Comparison of ENCODE assay signal across 8 cellular contexts in the genomic region with DNA sequence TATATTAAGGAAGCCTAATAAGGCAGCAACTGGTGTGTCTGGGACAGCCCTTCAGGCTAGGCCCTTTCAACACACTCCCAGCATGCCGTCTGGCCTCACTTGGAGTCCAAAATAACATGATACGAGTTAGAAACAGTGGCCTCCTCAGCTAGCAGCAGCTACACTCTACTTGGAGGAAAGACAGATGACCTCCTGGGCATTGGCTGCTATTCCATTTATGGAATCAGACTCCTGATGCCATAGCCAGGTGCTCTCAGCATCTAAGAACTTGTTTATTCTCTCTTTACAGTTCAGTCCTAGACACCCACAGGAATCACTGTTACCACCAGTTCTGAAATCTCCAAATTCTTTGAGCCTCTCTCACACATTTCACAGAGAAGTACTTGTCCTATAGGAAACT. TPM values are rescaled to one million over a fixed set of nuclear protein-coding genes. Genes with fewer than 3 reads are reported as not detected.
A peak's percentile ranks its signal among the peaks of the same experiment; 100 is the strongest.
DNase-seq lines count a peak whose midpoint lies in the region; ATAC-seq and TF ChIP-seq lines count a peak whose summit lies in the region.
"Had no signal": no experiment of that assay in that cellular context is flagged by ENCODE, and none has a peak within 500 bp of the region (broad histone marks: within the 10 kb centered on the region; RNA-seq: fewer than 3 reads in every experiment).

No MANE protein-coding gene starts in this region.

- ATAC-seq in HG02642 (IDR thresholded peaks at IDR 0.05; ENCODE audit: poor library complexity, unreplicated experiment), result no peak

- peak; percentile 14 for DNase-seq in RPMI7951 (ENCODE audit: low read depth)
- no peak for DNase-seq in endodermal cell
- DNase-seq in mesenchymal stem cell, result peak; percentile 47
- DNase-seq in uterus, result no peak
- no peak for DNase-seq in DMS153 (lab: John Stamatoyannopoulos, UW)
- DNase-seq in A673 (ENCODE audit: low spot score), result no peak
- DNase-seq: amygdala had no signal

- CTCF ChIA-PET in A673 (lab: Charles Lee), result no interaction called here

- intact Hi-C loops in uterus (cut with DNase I; ENCODE audit: low total_unique reads), result no loop called here
- intact Hi-C loops in A673 (cut with micrococcal nuclease; ENCODE audit: unreplicated experiment), result no loop called here

- peak overlapping the region; percentile 91 for H2AK5ac ChIP-seq in mesenchymal stem cell (ENCODE audit: low read length, severe bottlenecking)

- peaks cover 6% of the 10 kb centered on the region for H3K79me1 ChIP-seq in mesenchymal stem cell (replicated peaks; ENCODE audit: low read length, poor library complexity, severe bottlenecking)

- H3K9me3 Mint-ChIP-seq in endodermal cell, result no peaks in the 10 kb centered on the region

- H3K36me3 ChIP-seq in endodermal cell (ENCODE audit: control insufficient read depth, insufficient read depth, low read length) (no peaks in the 10 kb centered on the region), mesenchymal stem cell (ENCODE audit: control insufficient read depth in 1 of 2, insufficient read depth in 2 of 2, low read depth in 1 of 2, low read length in 2 of 2) (peaks cover 0 to 6% of the 10 kb centered on the region in 2 experiments), uterus (no peaks in the 10 kb centered on the region), A673 (ENCODE audit: insufficient read depth, low read length, poor library complexity, severe bottlenecking) (no peaks in the 10 kb centered on the region)

- H3K27me3 ChIP-seq in endodermal cell (ENCODE audit: control insufficient read depth, insufficient read depth, low read length, poor library complexity, severe bottlenecking) (no peaks in the 10 kb centered on the region), mesenchymal stem cell (ENCODE audit: control insufficient read depth in 1 of 2, insufficient read depth in 1 of 2, low read length in 2 of 2) (no peaks in the 10 kb centered on the region), uterus (no peaks in the 10 kb centered on the region), A673 (replicated peaks; ENCODE audit: insufficient read depth, low read depth, low read length, poor library complexity) (no peaks in the 10 kb centered on the region)

- H3K9ac ChIP-seq in endodermal cell (ENCODE audit: extremely low read depth, low read length, poor library complexity, severe bottlenecking) (no peak overlapping the region), mesenchymal stem cell (ENCODE audit: low read length) (peak overlapping the region; percentile 17)

- H4K8ac ChIP-seq in mesenchymal stem cell (ENCODE audit: low read length), result no peak overlapping the region

- no peak overlapping the region for H3K4ac ChIP-seq in mesenchymal stem cell (ENCODE audit: low read depth in 1 of 2, low read length in 2 of 2)

- no peaks in the 10 kb centered on the region for H3K27me3 Mint-ChIP-seq in endodermal cell (ENCODE audit: insufficient read depth)

- H3K27ac ChIP-seq in endodermal cell (ENCODE audit: low read depth, low read length) (no peak overlapping the region), mesenchymal stem cell (ENCODE audit: low read length, poor library complexity, severe bottlenecking) (peak overlapping the region; percentile 99), uterus (peak overlapping the region; percentile 75 to 86), A673 (ENCODE audit: low read depth, low read length, poor library complexity, severe bottlenecking) (no peak overlapping the region)

- no peak overlapping the region for H2BK12ac ChIP-seq in mesenchymal stem cell (ENCODE audit: low read length in 2 of 2)

- POLR2A ChIA-PET in A673 (lab: Charles Lee; ENCODE audit: low non-redundant PET), result no interaction called here

- no peak overlapping the region for H2BK120ac ChIP-seq in mesenchymal stem cell (ENCODE audit: low read depth, low read length)

- peak overlapping the region; percentile 14 for H3K27ac Mint-ChIP-seq in endodermal cell

- H3K4me3 ChIP-seq in endodermal cell (ENCODE audit: low read length) (no peak overlapping the region), mesenchymal stem cell (ENCODE audit: insufficient read depth in 1 of 2, low read depth in 1 of 2, low read length in 2 of 2) (no peak overlapping the region), uterus (no peak overlapping the region), A673 (ENCODE audit: low read depth, low read length, poor library complexity, severe bottlenecking) (no peak overlapping the region)

- H2AFZ ChIP-seq in mesenchymal stem cell (ENCODE audit: low read depth, low read length), result no peak overlapping the region

- no peak overlapping the region for H4K91ac ChIP-seq in mesenchymal stem cell (ENCODE audit: low read length)

- H3K23ac ChIP-seq in mesenchymal stem cell (ENCODE audit: low read length in 2 of 2), result no peak overlapping the region

- peaks cover 37% of the 10 kb centered on the region for H3K4me1 ChIP-seq in endodermal cell (ENCODE audit: control insufficient read depth, insufficient read depth, low read length)
- peaks cover 24% of the 10 kb centered on the region for H3K4me1 ChIP-seq in mesenchymal stem cell (ENCODE audit: control insufficient read depth, insufficient read depth, low read depth, low read length)
- peaks cover 35 to 40% of the 10 kb centered on the region in 2 donors for H3K4me1 ChIP-seq in uterus
- peaks cover 21% of the 10 kb centered on the region for H3K4me1 ChIP-seq in A673 (ENCODE audit: insufficient read depth, low read length, poor library complexity, severe bottlenecking)

- H3K4me2 ChIP-seq in mesenchymal stem cell (ENCODE audit: low read length, poor library complexity, severe bottlenecking), result no peak overlapping the region

- peak overlapping the region; percentile 8 for H2BK5ac ChIP-seq in mesenchymal stem cell (ENCODE audit: low read depth, low read length, poor library complexity, severe bottlenecking)

- peak overlapping the region; percentile 73 for H2BK15ac ChIP-seq in mesenchymal stem cell (ENCODE audit: low read depth, poor library complexity, severe bottlenecking)

- TF ChIP-seq POLR2A in uterus (IDR thresholded peaks at IDR 0.05), result no peak

- H3K4me3 Mint-ChIP-seq in endodermal cell, result no peak overlapping the region

- H3K36me3 Mint-ChIP-seq in endodermal cell (ENCODE audit: low read depth), result no peaks in the 10 kb centered on the region

- H3K18ac ChIP-seq in mesenchymal stem cell (ENCODE audit: low read depth in 1 of 2, low read length in 2 of 2), result no peak overlapping the region

- 93 to 96% methylated on average over 2 of the region's 2 CpGs for WGBS in endodermal cell (ENCODE audit: insufficient coverage in 1 of 2, insufficient read length in 1 of 2), 2 experiments
- WGBS in mesenchymal stem cell, result 83% methylated on average over 2 of the region's 2 CpGs

- H3K9me3 ChIP-seq in endodermal cell (ENCODE audit: control insufficient read depth, low read length) (no peaks in the 10 kb centered on the region), mesenchymal stem cell (ENCODE audit: control insufficient read depth, low read length) (no peaks in the 10 kb centered on the region), uterus (no peaks in the 10 kb centered on the region), A673 (ENCODE audit: low read depth, low read length, poor library complexity, severe bottlenecking) (no peaks in the 10 kb centered on the region)

- no peak for TF ChIP-seq CTCF in endodermal cell (conservative IDR thresholded peaks at IDR 0.05)
- TF ChIP-seq CTCF in uterus (IDR thresholded peaks at IDR 0.05), result no peak
- no peak for TF ChIP-seq CTCF in A673 (conservative IDR thresholded peaks at IDR 0.05; ENCODE audit: low read depth, low read length)

- no TSS peak for BruUV-seq in A673 (replicated peaks; lab: Mats Ljungman, UMichigan)

- no peak overlapping the region for H3K14ac ChIP-seq in mesenchymal stem cell (ENCODE audit: low read length in 2 of 2)

- peaks cover 25% of the 10 kb centered on the region for H3K4me1 Mint-ChIP-seq in endodermal cell

RNA-seq across cellular contexts. Expression of gene RUSC2, which starts 31.8 kb away (rescaled TPM):
- total RNA-seq in RPMI7951 (2014; rRNA removed; shearing (Covaris generic)), result 6.4 and 7.6 TPM in 2 replicates
- total RNA-seq in endodermal cell, result 10 to 100 TPM; 17.2 to 21.0 TPM
- polyA plus RNA-seq in endodermal cell (2013, experiment 1 of 2), result 16.3 TPM
- 15.9 TPM for polyA plus RNA-seq in endodermal cell (2013, experiment 2 of 2)
- polyA plus RNA-seq in mesenchymal stem cell (2013, experiment 1 of 2), result 13.1 TPM
- 12.6 TPM for polyA plus RNA-seq in mesenchymal stem cell (2013, experiment 2 of 2)
- total RNA-seq in uterus, result 10 to 100 TPM in 3 of 4 donors, 1 to 10 TPM in 1; 10.0 to 60.2 (median 16.8) TPM
- total RNA-seq in A673 (2021), result 19.4 and 22.2 TPM in 2 replicates

Comparison
In these comparisons a context has a peak if more than half of its experiments do, and no peak if none do; other contexts are left out.
1. DNase-seq: peak in RPMI7951 (single experiment) and mesenchymal stem cell (single experiment); none in endodermal cell (single experiment), uterus (0 of 2), DMS153 (single experiment) and A673 (single experiment).
2. H3K27ac ChIP-seq: peak in mesenchymal stem cell (single experiment) and uterus (2 of 2); none in endodermal cell (single experiment) and A673 (single experiment).